Comparison of ENCODE assay signal across 8 cellular contexts in genomic region chr9:136587145-136587943, GRCh38. TPM values are rescaled to one million over a fixed set of nuclear protein-coding genes. Genes with fewer than 3 reads are reported as not detected.
DNase-seq lines count a peak whose midpoint lies in the region; ATAC-seq and TF ChIP-seq lines count a peak whose summit lies in the region.

No MANE protein-coding gene starts in this region.

- no peak overlapping the region for H3K27ac Mint-ChIP-seq in effector memory CD8-positive, alpha-beta T cell

- H2AFZ ChIP-seq in DND-41 (ENCODE audit: low read depth, low read length): no peak overlapping the region

- no peak for TF ChIP-seq POLR2A in Peyer's patch (IDR thresholded peaks at IDR 0.05)

- H3K9ac ChIP-seq in DND-41 (ENCODE audit: low read depth, low read length): peak overlapping the region; percentile 95

- DNase-seq in DND-41: peak; percentile 88
- DNase-seq in Peyer's patch: peak in 2 of 3 donors; percentile 26 to 65
- peak; percentile 92 for DNase-seq in Right ventricle myocardium superior
- DNase-seq in omental fat pad (ENCODE audit: low spot score): no peak
- DNase-seq in effector memory CD8-positive, alpha-beta T cell: no peak
- DNase-seq in activated T-cell treated with anti-CD3 and anti-CD28 coated beads, Interleukin-2, amount 50 U/mL, for 48 hours: no peak
- DNase-seq in central memory CD4-positive, alpha-beta T cell: no peak

- ATAC-seq in DND-41 (ENCODE audit: insufficient read depth, low read depth): peak; percentile 56
- ATAC-seq in Right ventricle myocardium superior (ENCODE audit: poor library complexity): peak; percentile 60
- ATAC-seq in omental fat pad (ENCODE audit: low FRiP score): peak; percentile 19
- no peak for ATAC-seq in effector memory CD8-positive, alpha-beta T cell (replicated peaks)
- no peak for ATAC-seq in HG02970 (IDR thresholded peaks at IDR 0.05; ENCODE audit: low FRiP score, unreplicated experiment)

- H3K4me1 ChIP-seq in DND-41 (ENCODE audit: insufficient read depth, low read length): peaks cover 73% of the 10 kb centered on the region
- H3K4me1 ChIP-seq in Peyer's patch: peaks cover 0 to 33% (median 14%) of the 10 kb centered on the region in 4 donors

- no peak overlapping the region for H3K4me3 Mint-ChIP-seq in effector memory CD8-positive, alpha-beta T cell

- H3K4me2 ChIP-seq in DND-41 (ENCODE audit: insufficient read depth, low read length): peak overlapping the region; percentile 73

- no peaks in the 10 kb centered on the region for H3K9me3 Mint-ChIP-seq in effector memory CD8-positive, alpha-beta T cell

- TF ChIP-seq CTCF in DND-41 (IDR thresholded peaks at IDR 0.05; ENCODE audit: borderline replicate concordance, extremely low read depth, low read length, poor library complexity, severe bottlenecking) (peak; percentile 1), Peyer's patch (IDR thresholded peaks at IDR 0.05) (no peak), omental fat pad (IDR thresholded peaks at IDR 0.05) (no peak)

- intact Hi-C loops in Right ventricle myocardium superior (cut with DNase I): no loop called here

- no peaks in the 10 kb centered on the region for H3K27me3 ChIP-seq in DND-41 (ENCODE audit: insufficient read depth, low read length, poor library complexity)
- no peaks in the 10 kb centered on the region for H3K27me3 ChIP-seq in Peyer's patch

- no peaks in the 10 kb centered on the region for H4K20me1 ChIP-seq in DND-41 (ENCODE audit: insufficient read depth, low read length)

- H3K27ac ChIP-seq in DND-41 (ENCODE audit: low read length) (peak overlapping the region; percentile 100), Peyer's patch (peak overlapping the region in 1 of 4 donors; percentile 22)

- peak overlapping the region in 1 of 2 experiments; percentile 61; a peak in 2 of 4 replicates for H3K4me3 ChIP-seq in DND-41 (ENCODE audit: low read depth in 1 of 2, low read length in 2 of 2)
- H3K4me3 ChIP-seq in Peyer's patch: no peak overlapping the region

- H3K4me1 Mint-ChIP-seq in effector memory CD8-positive, alpha-beta T cell (ENCODE audit: low read depth in 2 of 2): peaks cover 0 to 8% of the 10 kb centered on the region in 2 donors

- H3K9me3 ChIP-seq in DND-41 (ENCODE audit: insufficient read depth, low read length, severe bottlenecking) (no peaks in the 10 kb centered on the region), Peyer's patch (no peaks in the 10 kb centered on the region)

- no peaks in the 10 kb centered on the region for H3K36me3 Mint-ChIP-seq in effector memory CD8-positive, alpha-beta T cell (ENCODE audit: insufficient read depth)

- peaks cover 5% of the 10 kb centered on the region; the same call in 1 of the 2 replicates for H3K36me3 ChIP-seq in DND-41 (ENCODE audit: insufficient read depth, low read length)
- H3K36me3 ChIP-seq in Peyer's patch: no peaks in the 10 kb centered on the region

- peaks cover 0 to 24% of the 10 kb centered on the region in 2 donors for H3K27me3 Mint-ChIP-seq in effector memory CD8-positive, alpha-beta T cell

- peaks cover 38% of the 10 kb centered on the region for H3K79me2 ChIP-seq in DND-41 (ENCODE audit: insufficient read depth, low read length)

RNA-seq across cellular contexts. Expression of gene NOTCH1, which starts 41.5 kb away (rescaled TPM):
- total RNA-seq in Peyer's patch (10 to 100 TPM; 38.2 to 95.7 (median 53.8) TPM), Right ventricle myocardium superior (16.8 TPM), omental fat pad (10 to 100 TPM; 10.4 to 61.8 (median 55.1) TPM)

Comparison
In these comparisons a context has a peak if more than half of its experiments do, and no peak if none do; other contexts are left out.
1. ATAC-seq: peak in DND-41 (single experiment), Right ventricle myocardium superior (single experiment) and omental fat pad (single experiment); none in effector memory CD8-positive, alpha-beta T cell (single experiment) and HG02970 (single experiment).
2. DNase-seq: peak in DND-41 (single experiment), Peyer's patch (2 of 3) and Right ventricle myocardium superior (single experiment); none in omental fat pad (single experiment), effector memory CD8-positive, alpha-beta T cell (0 of 3), activated T-cell treated with anti-CD3 and anti-CD28 coated beads, Interleukin-2, amount 50 U/mL, for 48 hours (0 of 2) and central memory CD4-positive, alpha-beta T cell (single experiment).